ENCODE assay signal across 1 cellular context in the genomic region with DNA sequence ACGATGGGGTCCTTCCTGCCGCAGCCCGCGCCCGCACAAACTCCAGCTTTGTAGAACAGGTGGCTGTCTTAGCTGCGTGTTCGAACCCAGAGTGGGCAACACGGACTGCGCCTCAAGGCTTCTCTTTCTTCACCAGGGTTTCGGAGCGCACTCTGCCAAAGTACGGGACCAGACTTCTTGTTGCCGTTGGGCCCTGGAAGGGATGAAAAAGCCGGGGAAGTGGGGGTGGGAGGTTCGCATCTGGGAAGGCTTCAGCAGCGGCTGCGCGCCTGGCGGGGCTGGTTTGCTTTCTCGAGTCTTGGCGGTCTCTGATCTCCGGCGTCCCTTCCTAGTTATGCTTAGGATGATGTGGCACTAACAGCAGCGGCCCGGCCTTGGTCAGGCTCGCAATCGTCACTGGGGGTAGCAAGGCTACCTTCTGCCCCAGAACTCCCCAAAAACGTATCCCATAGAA.
TF ChIP-seq lines count a peak whose summit lies in the region.

No MANE protein-coding gene starts in this region.

TF ChIP-seq in HEK293, 187 proteins besides CTCF, POLR2A, EP300 and RAD21 (continued from another document):
- TF ChIP-seq ZBTB26 (tag by site-specific recombination; optimal IDR thresholded peaks at IDR 0.05) (peak; percentile 68), ZBTB10 (tag by site-specific recombination; IDR thresholded peaks at IDR 0.05) (no peak), KLF16 (tag by site-specific recombination; IDR thresholded peaks at IDR 0.05) (no peak), ZNF792 (tag by site-specific recombination; IDR thresholded peaks at IDR 0.05) (no peak), ZNF548 (tag by site-specific recombination; IDR thresholded peaks at IDR 0.05) (no peak), ZBTB20 (tag by site-specific recombination; IDR thresholded peaks at IDR 0.05) (0 out of 2 replicates have a peak, but pooled peaks have one; percentile 1), FEZF1 (tag by site-specific recombination; IDR thresholded peaks at IDR 0.05) (no peak), ZNF549 (tag by site-specific recombination; IDR thresholded peaks at IDR 0.05) (no peak), ZBTB7A (tag by site-specific recombination; IDR thresholded peaks at IDR 0.05; ENCODE audit: low read depth) (no peak), ZNF280C (tag by site-specific recombination; IDR thresholded peaks at IDR 0.05) (no peak), ZNF664 (tag by site-specific recombination; IDR thresholded peaks at IDR 0.05) (no peak), SP7 (tag by site-specific recombination; IDR thresholded peaks at IDR 0.05) (0 out of 2 replicates have a peak, but pooled peaks have one; percentile 6), SCRT2 (tag by site-specific recombination; IDR thresholded peaks at IDR 0.05) (peak; percentile 78), KLF10 (tag by site-specific recombination; IDR thresholded peaks at IDR 0.05) (no peak), ZNF19 (tag by site-specific recombination; IDR thresholded peaks at IDR 0.05; ENCODE audit: low read depth) (no peak), ZNF366 (tag by site-specific recombination; conservative IDR thresholded peaks at IDR 0.05) (no peak), ZNF114 (tag by site-specific recombination; IDR thresholded peaks at IDR 0.05) (no peak), MYNN (tag by site-specific recombination; IDR thresholded peaks at IDR 0.05; ENCODE audit: borderline replicate concordance) (no peak), ZNF768 (tag by site-specific recombination; IDR thresholded peaks at IDR 0.05) (peak; percentile 50; the same call in 1 of the 2 replicates), ZNF26 (tag by site-specific recombination; IDR thresholded peaks at IDR 0.05) (no peak), ZNF335 (tag by site-specific recombination; conservative IDR thresholded peaks at IDR 0.05) (peak; percentile 73), ZNF10 (tag by site-specific recombination; IDR thresholded peaks at IDR 0.05) (no peak), ZNF2 (tag by site-specific recombination; IDR thresholded peaks at IDR 0.05) (no peak), ZNF473 (tag by site-specific recombination; IDR thresholded peaks at IDR 0.05) (no peak)
- TF ChIP-seq, protein P1, sequence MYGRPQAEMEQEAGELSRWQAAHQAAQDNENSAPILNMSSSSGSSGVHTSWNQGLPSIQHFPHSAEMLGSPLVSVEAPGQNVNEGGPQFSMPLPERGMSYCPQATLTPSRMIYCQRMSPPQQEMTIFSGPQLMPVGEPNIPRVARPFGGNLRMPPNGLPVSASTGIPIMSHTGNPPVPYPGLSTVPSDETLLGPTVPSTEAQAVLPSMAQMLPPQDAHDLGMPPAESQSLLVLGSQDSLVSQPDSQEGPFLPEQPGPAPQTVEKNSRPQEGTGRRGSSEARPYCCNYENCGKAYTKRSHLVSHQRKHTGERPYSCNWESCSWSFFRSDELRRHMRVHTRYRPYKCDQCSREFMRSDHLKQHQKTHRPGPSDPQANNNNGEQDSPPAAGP (tag by site-specific recombination; IDR thresholded peaks at IDR 0.05): no peak
- TF ChIP-seq, protein P2, sequence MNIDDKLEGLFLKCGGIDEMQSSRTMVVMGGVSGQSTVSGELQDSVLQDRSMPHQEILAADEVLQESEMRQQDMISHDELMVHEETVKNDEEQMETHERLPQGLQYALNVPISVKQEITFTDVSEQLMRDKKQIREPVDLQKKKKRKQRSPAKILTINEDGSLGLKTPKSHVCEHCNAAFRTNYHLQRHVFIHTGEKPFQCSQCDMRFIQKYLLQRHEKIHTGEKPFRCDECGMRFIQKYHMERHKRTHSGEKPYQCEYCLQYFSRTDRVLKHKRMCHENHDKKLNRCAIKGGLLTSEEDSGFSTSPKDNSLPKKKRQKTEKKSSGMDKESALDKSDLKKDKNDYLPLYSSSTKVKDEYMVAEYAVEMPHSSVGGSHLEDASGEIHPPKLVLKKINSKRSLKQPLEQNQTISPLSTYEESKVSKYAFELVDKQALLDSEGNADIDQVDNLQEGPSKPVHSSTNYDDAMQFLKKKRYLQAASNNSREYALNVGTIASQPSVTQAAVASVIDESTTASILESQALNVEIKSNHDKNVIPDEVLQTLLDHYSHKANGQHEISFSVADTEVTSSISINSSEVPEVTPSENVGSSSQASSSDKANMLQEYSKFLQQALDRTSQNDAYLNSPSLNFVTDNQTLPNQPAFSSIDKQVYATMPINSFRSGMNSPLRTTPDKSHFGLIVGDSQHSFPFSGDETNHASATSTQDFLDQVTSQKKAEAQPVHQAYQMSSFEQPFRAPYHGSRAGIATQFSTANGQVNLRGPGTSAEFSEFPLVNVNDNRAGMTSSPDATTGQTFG (tag by site-specific recombination; IDR thresholded peaks at IDR 0.05; ENCODE audit: borderline replicate concordance): no peak
